In genomic region chr3:32175607-32176197, GRCh38 we compare ENCODE assay signal across 9 cellular contexts.
DNase-seq lines count a peak whose midpoint lies in the region; TF ChIP-seq lines count a peak whose summit lies in the region.
"Had no signal": no experiment of that assay in that cellular context is flagged by ENCODE, and none has a peak within 500 bp of the region (broad histone marks: within the 10 kb centered on the region; RNA-seq: fewer than 3 reads in every experiment).

No MANE protein-coding gene starts in this region.

- no peak overlapping the region for H3K4me3 ChIP-seq in KMS-11 (IDR thresholded peaks at IDR 0.05; ENCODE audit: insufficient read depth, low read depth, low read length)

- DNase-seq in NCI-H1417 (lab: John Stamatoyannopoulos, UW) (peak; percentile 21 to 66 (median 31)), NCI-H1417 treated with DMSO at 0.1 percent for 48 hours (lab: John Stamatoyannopoulos, UW) (no peak), SK-N-DZ (ENCODE audit: low spot score) (peak; percentile 72), astrocyte of the hippocampus (ENCODE audit: low read depth, low spot score) (peak; percentile 75), kidney tubule cell (ENCODE audit: low spot score) (peak; percentile 65)
- peak; percentile 15 to 27 for DNase-seq in stimulated activated CD8-positive, alpha-beta memory T cell treated with anti-CD3 and anti-CD28 coated beads, Interleukin-2, amount 100 ng/mL, for 48 hours (ENCODE audit: low read depth in 2 of 2)
- no peak for DNase-seq in NK-92 treated with Interleukin-12 subunit alpha and Interleukin-12 subunit beta, amount 100 ng/mL, for 24 hours (lab: John Stamatoyannopoulos, UW)

- no peak overlapping the region for H3K4me2 ChIP-seq in KMS-11

- H4K20me1 ChIP-seq in KMS-11 (ENCODE audit: insufficient read depth): no peaks in the 10 kb centered on the region

- no peak overlapping the region for H3K27ac ChIP-seq in KMS-11
- H3K27ac ChIP-seq: epithelial cell of prostate had no signal

- H3K36me3 ChIP-seq in KMS-11 (ENCODE audit: insufficient read depth): no peaks in the 10 kb centered on the region

- TF ChIP-seq CTCF in KMS-11 (conservative IDR thresholded peaks at IDR 0.05; ENCODE audit: low read depth, low read length): peak; percentile 61

- no peak overlapping the region for H3K9ac ChIP-seq in KMS-11

- H2AFZ ChIP-seq in KMS-11 (ENCODE audit: low read depth): no peak overlapping the region

- H3K4me1 ChIP-seq in KMS-11 (ENCODE audit: low read depth, poor library complexity, severe bottlenecking): no peaks in the 10 kb centered on the region

- no peaks in the 10 kb centered on the region for H3K27me3 ChIP-seq in KMS-11 (ENCODE audit: insufficient read depth, low read depth)

- H3K79me2 ChIP-seq in KMS-11 (ENCODE audit: insufficient read depth, low read depth): no peaks in the 10 kb centered on the region

Comparison
In these comparisons a context has a peak if more than half of its experiments do, and no peak if none do; other contexts are left out.
1. DNase-seq: peak in NCI-H1417 (3 of 3), SK-N-DZ (single experiment), astrocyte of the hippocampus (single experiment), kidney tubule cell (single experiment) and stimulated activated CD8-positive, alpha-beta memory T cell treated with anti-CD3 and anti-CD28 coated beads, Interleukin-2, amount 100 ng/mL, for 48 hours (2 of 2); none in NCI-H1417 treated with DMSO at 0.1 percent for 48 hours (single experiment) and NK-92 treated with Interleukin-12 subunit alpha and Interleukin-12 subunit beta, amount 100 ng/mL, for 24 hours (single experiment).